15 cellular contexts compared by ENCODE assay signal in the genomic region with DNA sequence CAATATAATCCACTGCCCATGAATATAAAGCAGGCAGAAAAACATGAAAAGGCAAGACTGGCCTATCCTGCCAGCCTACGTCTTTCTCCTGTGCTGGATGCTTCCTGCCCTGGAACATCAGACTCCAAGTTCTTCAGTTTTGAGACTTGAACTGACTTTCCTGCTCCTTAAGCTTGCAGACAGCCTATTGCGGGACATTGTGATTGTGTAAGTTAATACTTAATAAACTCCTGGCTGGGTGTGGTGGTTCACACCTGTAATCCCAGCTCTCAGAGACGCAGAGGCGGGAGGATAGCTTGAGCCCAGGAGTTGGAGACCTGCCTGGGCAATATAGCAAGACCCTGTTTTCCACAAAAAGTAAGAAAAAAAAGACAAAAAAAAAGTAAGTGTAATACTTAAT. TPM values are rescaled to one million over a fixed set of nuclear protein-coding genes. Genes with fewer than 3 reads are reported as not detected.
DNase-seq lines count a peak whose midpoint lies in the region; ATAC-seq and TF ChIP-seq lines count a peak whose summit lies in the region.
"Not testable (repeated sequence)": the region's sequence is repeated elsewhere in the genome, so short reads cannot be mapped to it uniquely, and the experiment has no call there.
"Had no signal": no experiment of that assay in that cellular context is flagged by ENCODE, and none has a peak within 500 bp of the region (broad histone marks: within the 10 kb centered on the region; RNA-seq: fewer than 3 reads in every experiment).

No MANE protein-coding gene starts in this region.

- not testable (repeated sequence) for H3K36me3 ChIP-seq in CD8-positive, alpha-beta memory T cell (ENCODE audit: insufficient read depth, low read length); esophagus squamous epithelium; naive thymus-derived CD4-positive, alpha-beta T cell (ENCODE audit: control insufficient read depth in 2 of 3, insufficient read depth in 3 of 3, low read length in 3 of 3)

- not testable (repeated sequence) for H3K36me3 Mint-ChIP-seq in CD8-positive, alpha-beta memory T cell; activated CD4-positive, alpha-beta T cell treated with anti-CD3 and anti-CD28 coated beads, Interleukin-2, amount 10 ng/mL, durations not matched to agents 24 days and 14 days (ENCODE audit: low read depth); activated T-cell treated with anti-CD3 and anti-CD28 coated beads, Interleukin-2, amount 50 U/mL, for 24 hours (ENCODE audit: low read depth); activated naive CD8-positive, alpha-beta T cell; naive thymus-derived CD4-positive, alpha-beta T cell; stimulated activated naive CD8-positive, alpha-beta T cell treated with anti-CD3 and anti-CD28 coated beads, Interleukin-15, Interleukin-2, amounts not matched to agents 100 ng/mL and 50 ng/mL, for 24 hours (ENCODE audit: low read depth)

- not testable (repeated sequence) for TF ChIP-seq POLR2A in esophagus squamous epithelium (IDR thresholded peaks at IDR 0.05)

- POLR2A ChIA-PET in CD8-positive, alpha-beta memory T cell (lab: Charles Lee); naive thymus-derived CD4-positive, alpha-beta T cell (lab: Charles Lee): not testable (repeated sequence)

- H3K9me3 Mint-ChIP-seq in CD8-positive, alpha-beta memory T cell; activated CD4-positive, alpha-beta T cell treated with anti-CD3 and anti-CD28 coated beads, Interleukin-2, amount 10 ng/mL, durations not matched to agents 24 days and 14 days; activated T-cell treated with anti-CD3 and anti-CD28 coated beads, Interleukin-2, amount 50 U/mL, for 24 hours; activated naive CD8-positive, alpha-beta T cell (ENCODE audit: low read depth); naive thymus-derived CD4-positive, alpha-beta T cell; stimulated activated naive CD8-positive, alpha-beta T cell treated with anti-CD3 and anti-CD28 coated beads, Interleukin-15, Interleukin-2, amounts not matched to agents 100 ng/mL and 50 ng/mL, for 24 hours: not testable (repeated sequence)

- peak overlapping the region in 2 of 7 donors; percentile 32 to 48 for H3K4me3 Mint-ChIP-seq in CD8-positive, alpha-beta memory T cell
- H3K4me3 Mint-ChIP-seq in activated CD4-positive, alpha-beta T cell treated with anti-CD3 and anti-CD28 coated beads, Interleukin-2, amount 10 ng/mL, durations not matched to agents 24 days and 14 days = peak overlapping the region; percentile 54
- peak overlapping the region; percentile 8 for H3K4me3 Mint-ChIP-seq in activated T-cell treated with anti-CD3 and anti-CD28 coated beads, Interleukin-2, amount 50 U/mL, for 24 hours
- peak overlapping the region; percentile 51 for H3K4me3 Mint-ChIP-seq in activated naive CD8-positive, alpha-beta T cell
- H3K4me3 Mint-ChIP-seq in naive thymus-derived CD4-positive, alpha-beta T cell = peak overlapping the region; percentile 60 to 83 (median 74)
- H3K4me3 Mint-ChIP-seq in stimulated activated naive CD8-positive, alpha-beta T cell treated with anti-CD3 and anti-CD28 coated beads, Interleukin-15, Interleukin-2, amounts not matched to agents 100 ng/mL and 50 ng/mL, for 24 hours = peak overlapping the region; percentile 42

- not testable (repeated sequence) for H3K27me3 Mint-ChIP-seq in CD8-positive, alpha-beta memory T cell; activated CD4-positive, alpha-beta T cell treated with anti-CD3 and anti-CD28 coated beads, Interleukin-2, amount 10 ng/mL, durations not matched to agents 24 days and 14 days; activated T-cell treated with anti-CD3 and anti-CD28 coated beads, Interleukin-2, amount 50 U/mL, for 24 hours; activated naive CD8-positive, alpha-beta T cell; naive thymus-derived CD4-positive, alpha-beta T cell; stimulated activated naive CD8-positive, alpha-beta T cell treated with anti-CD3 and anti-CD28 coated beads, Interleukin-15, Interleukin-2, amounts not matched to agents 100 ng/mL and 50 ng/mL, for 24 hours

- 14% methylated on average over 1 of the region's 4 CpGs; no CpG with 5 or more reads in 1 of the 2 donors for WGBS in esophagus squamous epithelium, 2 donors

- CTCF ChIA-PET in CD8-positive, alpha-beta memory T cell (lab: Charles Lee); naive thymus-derived CD4-positive, alpha-beta T cell (lab: Charles Lee): not testable (repeated sequence)

- TF ChIP-seq CTCF in esophagus squamous epithelium (IDR thresholded peaks at IDR 0.05) = not testable (repeated sequence)

- H3K27ac ChIP-seq in CD8-positive, alpha-beta memory T cell (ENCODE audit: low read depth, low read length) = not testable (repeated sequence)
- peak overlapping the region in 3 of 4 donors; percentile 49 to 70 (median 63) for H3K27ac ChIP-seq in esophagus squamous epithelium
- H3K27ac ChIP-seq in naive thymus-derived CD4-positive, alpha-beta T cell (ENCODE audit: low read depth, low read length) = peak overlapping the region; percentile 45

- intact Hi-C loops in activated CD4-positive, alpha-beta T cell treated with anti-CD3 and anti-CD28 coated beads, Interleukin-2, amount 10 ng/mL, durations not matched to agents 24 days and 14 days (cut with micrococcal nuclease); esophagus squamous epithelium (cut with DNase I); naive thymus-derived CD4-positive, alpha-beta T cell (cut with micrococcal nuclease): not testable (repeated sequence)

- ATAC-seq in naive thymus-derived CD4-positive, alpha-beta T cell = not testable (repeated sequence)

- peak overlapping the region; percentile 39 to 94 (median 84) for H3K27ac Mint-ChIP-seq in CD8-positive, alpha-beta memory T cell
- H3K27ac Mint-ChIP-seq in activated CD4-positive, alpha-beta T cell treated with anti-CD3 and anti-CD28 coated beads, Interleukin-2, amount 10 ng/mL, durations not matched to agents 24 days and 14 days = peak overlapping the region; percentile 56
- H3K27ac Mint-ChIP-seq in activated T-cell treated with anti-CD3 and anti-CD28 coated beads, Interleukin-2, amount 50 U/mL, for 24 hours = peak overlapping the region; percentile 74
- peak overlapping the region; percentile 78 for H3K27ac Mint-ChIP-seq in activated naive CD8-positive, alpha-beta T cell
- peak overlapping the region; percentile 76 to 96 (median 93) for H3K27ac Mint-ChIP-seq in naive thymus-derived CD4-positive, alpha-beta T cell
- H3K27ac Mint-ChIP-seq in stimulated activated naive CD8-positive, alpha-beta T cell treated with anti-CD3 and anti-CD28 coated beads, Interleukin-15, Interleukin-2, amounts not matched to agents 100 ng/mL and 50 ng/mL, for 24 hours = peak overlapping the region; percentile 42

- H3K4me1 Mint-ChIP-seq in CD8-positive, alpha-beta memory T cell = peaks cover 4 to 15% (median 13%) of the 10 kb centered on the region in 3 donors
- not testable (repeated sequence) for H3K4me1 Mint-ChIP-seq in activated CD4-positive, alpha-beta T cell treated with anti-CD3 and anti-CD28 coated beads, Interleukin-2, amount 10 ng/mL, durations not matched to agents 24 days and 14 days; stimulated activated naive CD8-positive, alpha-beta T cell treated with anti-CD3 and anti-CD28 coated beads, Interleukin-15, Interleukin-2, amounts not matched to agents 100 ng/mL and 50 ng/mL, for 24 hours (ENCODE audit: low read depth)
- peaks cover 13% of the 10 kb centered on the region for H3K4me1 Mint-ChIP-seq in activated T-cell treated with anti-CD3 and anti-CD28 coated beads, Interleukin-2, amount 50 U/mL, for 24 hours (ENCODE audit: low read depth)
- H3K4me1 Mint-ChIP-seq in activated naive CD8-positive, alpha-beta T cell (ENCODE audit: low read depth) = peaks cover 15% of the 10 kb centered on the region
- peaks cover 5 to 24% (median 7%) of the 10 kb centered on the region in 7 donors for H3K4me1 Mint-ChIP-seq in naive thymus-derived CD4-positive, alpha-beta T cell

- not testable (repeated sequence) for H3K9me3 ChIP-seq in CD8-positive, alpha-beta memory T cell (ENCODE audit: low read length); esophagus squamous epithelium; naive thymus-derived CD4-positive, alpha-beta T cell (ENCODE audit: control insufficient read depth in 2 of 3, low read length in 3 of 3)

- not testable (repeated sequence) for H3K27me3 ChIP-seq in CD8-positive, alpha-beta memory T cell (ENCODE audit: insufficient read depth, low read length, poor library complexity, severe bottlenecking); esophagus squamous epithelium; naive thymus-derived CD4-positive, alpha-beta T cell (ENCODE audit: control insufficient read depth in 2 of 2, insufficient read depth in 2 of 2, low read length in 2 of 2)

- not testable (repeated sequence) for H3K4me3 ChIP-seq in CD8-positive, alpha-beta memory T cell (ENCODE audit: low read length); esophagus squamous epithelium; naive thymus-derived CD4-positive, alpha-beta T cell (ENCODE audit: low read length)

- DNase-seq in CD8-positive, alpha-beta memory T cell; activated CD4-positive, alpha-beta T cell treated with anti-CD3 and anti-CD28 coated beads, Interleukin-2, amount 10 ng/mL, durations not matched to agents 24 days and 14 days; activated T-cell treated with anti-CD3 and anti-CD28 coated beads, Interleukin-2, amount 50 U/mL, for 24 hours; esophagus squamous epithelium (lab: John Stamatoyannopoulos, UW); naive thymus-derived CD4-positive, alpha-beta T cell: not testable (repeated sequence)

- H3K4me1 ChIP-seq in CD8-positive, alpha-beta memory T cell (ENCODE audit: insufficient read depth, low read length); esophagus squamous epithelium; naive thymus-derived CD4-positive, alpha-beta T cell (ENCODE audit: control insufficient read depth in 2 of 2, insufficient read depth in 2 of 2, low read length in 2 of 2): not testable (repeated sequence)

RNA-seq across cellular contexts. Expression of a gene that starts 52.3 kb away (rescaled TPM):
- total RNA-seq in CD8-positive, alpha-beta memory T cell = not detected
- polyA plus RNA-seq in CD8-positive, alpha-beta memory T cell = not detected
- not detected in 2 replicates for total RNA-seq in activated CD4-positive, alpha-beta T cell treated with anti-CD3 and anti-CD28 coated beads, Interleukin-2, amount 10 ng/mL, durations not matched to agents 24 days and 14 days
- total RNA-seq in esophagus squamous epithelium = not detected
- total RNA-seq in naive thymus-derived CD4-positive, alpha-beta T cell = not detected
- polyA plus RNA-seq in naive thymus-derived CD4-positive, alpha-beta T cell = not detected
- total RNA-seq: A673, GM23248, H9, HFFc6, PC-3, RPMI7951 had no signal
- polyA plus RNA-seq: BJ, GM23248, IgD-negative memory B cell had no signal

Comparison
In these comparisons a context has a peak if more than half of its experiments do, and no peak if none do; other contexts are left out.
1. H3K27ac Mint-ChIP-seq: peak in every context shown above with its lines; median percentile 93 in naive thymus-derived CD4-positive, alpha-beta T cell; 84 in CD8-positive, alpha-beta memory T cell; 78 in activated naive CD8-positive, alpha-beta T cell; 74 in activated T-cell treated with anti-CD3 and anti-CD28 coated beads, Interleukin-2, amount 50 U/mL, for 24 hours; 56 in activated CD4-positive, alpha-beta T cell treated with anti-CD3 and anti-CD28 coated beads, Interleukin-2, amount 10 ng/mL, durations not matched to agents 24 days and 14 days; 42 in stimulated activated naive CD8-positive, alpha-beta T cell treated with anti-CD3 and anti-CD28 coated beads, Interleukin-15, Interleukin-2, amounts not matched to agents 100 ng/mL and 50 ng/mL, for 24 hours.